ENCODE assay signal across 11 cellular contexts in genomic region chr20:35410613-35411012, GRCh38. TPM values are rescaled to one million over a fixed set of nuclear protein-coding genes. Genes with fewer than 3 reads are reported as not detected.
A peak's percentile ranks its signal among the peaks of the same experiment; 100 is the strongest.
DNase-seq lines count a peak whose midpoint lies in the region; ATAC-seq and TF ChIP-seq lines count a peak whose summit lies in the region.
"Had no signal": no experiment of that assay in that cellular context is flagged by ENCODE, and none has a peak within 500 bp of the region (broad histone marks: within the 10 kb centered on the region; RNA-seq: fewer than 3 reads in every experiment).

No MANE protein-coding gene starts in this region.

- H3K27ac ChIP-seq in AG04450 (ENCODE audit: low read depth, low read length) (no peak overlapping the region), mesenchymal stem cell (ENCODE audit: low read length, poor library complexity, severe bottlenecking) (no peak overlapping the region)

- no peaks in the 10 kb centered on the region for H3K27me3 ChIP-seq in AG04450 (ENCODE audit: control insufficient read depth, insufficient read depth, low read length)
- no peaks in the 10 kb centered on the region for H3K27me3 ChIP-seq in adipocyte (replicated peaks; ENCODE audit: control insufficient read depth, insufficient read depth, low read length)
- no peaks in the 10 kb centered on the region for H3K27me3 ChIP-seq in mesenchymal stem cell (ENCODE audit: control insufficient read depth in 1 of 2, insufficient read depth in 1 of 2, low read length in 2 of 2)

- peaks cover 1% of the 10 kb centered on the region for H3K79me1 ChIP-seq in mesenchymal stem cell (replicated peaks; ENCODE audit: low read length, poor library complexity, severe bottlenecking)

- WGBS in mesenchymal stem cell, result 88% methylated on average over 3 of the region's 6 CpGs

- H2AFZ ChIP-seq in mesenchymal stem cell (ENCODE audit: low read depth, low read length), result no peak overlapping the region

- H3K23ac ChIP-seq in mesenchymal stem cell (ENCODE audit: low read length in 2 of 2), result no peak overlapping the region

- no peak overlapping the region for H2BK120ac ChIP-seq in mesenchymal stem cell (ENCODE audit: low read depth, low read length)

- H3K4me3 ChIP-seq in AG04450 (ENCODE audit: low read depth, low read length) (peak overlapping the region; percentile 96), adipocyte (ENCODE audit: low read length) (peak overlapping the region; percentile 99), mesenchymal stem cell (ENCODE audit: insufficient read depth in 1 of 2, low read depth in 1 of 2, low read length in 2 of 2) (peak overlapping the region in 1 of 2 experiments; percentile 95)

- no peak overlapping the region for H3K18ac ChIP-seq in mesenchymal stem cell (ENCODE audit: low read depth in 1 of 2, low read length in 2 of 2)

- in situ Hi-C loops in ACHN (cut with HindIII; ENCODE audit: low pct_ligation_motif_present, low pct_unique_long_range_greater_than_20kb, low sequenced_read_pairs), result no loop called here

- H4K91ac ChIP-seq in mesenchymal stem cell (ENCODE audit: low read length), result no peak overlapping the region

- no peak overlapping the region for H2AK5ac ChIP-seq in mesenchymal stem cell (ENCODE audit: low read length, severe bottlenecking)

- H3K4ac ChIP-seq in mesenchymal stem cell (ENCODE audit: low read depth in 1 of 2, low read length in 2 of 2), result no peak overlapping the region

- H3K4me1 ChIP-seq in adipocyte (ENCODE audit: control insufficient read depth, insufficient read depth, low read length) (peaks cover 7% of the 10 kb centered on the region), mesenchymal stem cell (ENCODE audit: control insufficient read depth, insufficient read depth, low read depth, low read length) (peaks cover 6% of the 10 kb centered on the region)

- H2BK15ac ChIP-seq in mesenchymal stem cell (ENCODE audit: low read depth, poor library complexity, severe bottlenecking), result no peak overlapping the region

- CTCF ChIA-PET in AG04450 (lab: Charles Lee), result interaction anchor here (1.0 to 1.4 kb wide), 2 partner anchors 28 to 104 kb away, joined by 3 to 4 read pairs; partner anchors contain the start of gene GDF5
- CTCF ChIA-PET in HEK293T (lab: Yijun Ruan, JAX), result interaction anchor here (0.6 kb wide), 1 partner anchor 29 kb away, joined by 4 read pairs; no protein-coding TSS in a partner anchor

- ATAC-seq in GM21786 (IDR thresholded peaks at IDR 0.05; ENCODE audit: unreplicated experiment) (no peak), HG03354 (IDR thresholded peaks at IDR 0.05; ENCODE audit: poor library complexity, severe bottlenecking, unreplicated experiment) (no peak)
- ATAC-seq: left cardiac atrium, Right ventricle myocardium inferior had no signal

- no peak overlapping the region for H2BK5ac ChIP-seq in mesenchymal stem cell (ENCODE audit: low read depth, low read length, poor library complexity, severe bottlenecking)

- POLR2A ChIA-PET in AG04450 (lab: Yijun Ruan, JAX), result no interaction called here
- POLR2A ChIA-PET in HEK293T (lab: Yijun Ruan, JAX), result no interaction called here

- H3K9ac ChIP-seq in adipocyte (ENCODE audit: low read length) (peak overlapping the region; percentile 95), mesenchymal stem cell (ENCODE audit: low read length) (peak overlapping the region; percentile 94)

- H3K4me2 ChIP-seq in mesenchymal stem cell (ENCODE audit: low read length, poor library complexity, severe bottlenecking), result peak overlapping the region; percentile 41

- no peak for DNase-seq in AG04450 (ENCODE audit: low read depth, low spot score)
- DNase-seq in HEK293T (ENCODE audit: extremely low spot score), result no peak
- no peak for DNase-seq in adipocyte (ENCODE audit: low read depth)
- no peak for DNase-seq in mesenchymal stem cell
- no peak for DNase-seq in ACHN
- no peak for DNase-seq in NCI-H2196 treated with DMSO at 0.1 percent for 48 hours (lab: John Stamatoyannopoulos, UW; ENCODE audit: unreplicated experiment)
- DNase-seq: GF-D8, left cardiac atrium had no signal

- no peak overlapping the region for H3K14ac ChIP-seq in mesenchymal stem cell (ENCODE audit: low read length in 2 of 2)

- H2BK12ac ChIP-seq in mesenchymal stem cell (ENCODE audit: low read length in 2 of 2), result no peak overlapping the region

- H3K36me3 ChIP-seq in adipocyte (ENCODE audit: control insufficient read depth, insufficient read depth, low read length, severe bottlenecking), result peaks cover 34% of the 10 kb centered on the region
- peaks cover 24 to 40% of the 10 kb centered on the region in 2 experiments for H3K36me3 ChIP-seq in mesenchymal stem cell (ENCODE audit: control insufficient read depth in 1 of 2, insufficient read depth in 2 of 2, low read depth in 1 of 2, low read length in 2 of 2)

- H3K9me3 ChIP-seq in AG04450 (ENCODE audit: control insufficient read depth, insufficient read depth, low read length) (no peaks in the 10 kb centered on the region), adipocyte (ENCODE audit: control insufficient read depth, low read length) (peaks cover 4% of the 10 kb centered on the region), mesenchymal stem cell (ENCODE audit: control insufficient read depth, low read length) (peaks cover 7% of the 10 kb centered on the region)

- H4K8ac ChIP-seq in mesenchymal stem cell (ENCODE audit: low read length), result no peak overlapping the region

- TF ChIP-seq CTCF in AG04450 (IDR thresholded peaks at IDR 0.05; ENCODE audit: low read depth, low read length), result no peak

TF ChIP-seq in HEK293T, 16 proteins besides CTCF, POLR2A, EP300 and RAD21:
- TF ChIP-seq PKNOX1 (IDR thresholded peaks at IDR 0.05) (no peak), FOXM1 (IDR thresholded peaks at IDR 0.05; ENCODE audit: borderline replicate concordance) (no peak), SP1 (IDR thresholded peaks at IDR 0.05) (no peak), ZNF384 (IDR thresholded peaks at IDR 0.05) (peak; percentile 56; the same call in 1 of the 2 replicates), L3MBTL2 (conservative IDR thresholded peaks at IDR 0.05) (no peak)

RNA-seq across cellular contexts. Expression of gene UQCC1, which starts 1.2 kb away (rescaled TPM):
- 44.9 and 46.1 TPM in 2 replicates for polyA plus RNA-seq in AG04450 (2011; rRNA removed)
- 32.3 and 34.3 TPM in 2 replicates for polyA minus RNA-seq in AG04450 (2011; rRNA and poly(A)+ RNA removed)
- 22.6 TPM for polyA plus RNA-seq in mesenchymal stem cell (2013, experiment 1 of 2)
- 26.4 TPM for polyA plus RNA-seq in mesenchymal stem cell (2013, experiment 2 of 2)

RNA-seq across cellular contexts. Expression of gene GDF5, which starts 27.4 kb away (rescaled TPM):
- 40.5 and 58.9 TPM in 2 replicates for polyA plus RNA-seq in AG04450 (2011; rRNA removed)
- 49.4 and 65.7 TPM in 2 replicates for polyA minus RNA-seq in AG04450 (2011; rRNA and poly(A)+ RNA removed)
- 0.08 TPM for polyA plus RNA-seq in mesenchymal stem cell (2013, experiment 1 of 2)
- polyA plus RNA-seq in mesenchymal stem cell (2013, experiment 2 of 2), result 0.07 TPM

RNA-seq across cellular contexts. Expression of gene CEP250, which starts 44.8 kb away (rescaled TPM):
- polyA plus RNA-seq in AG04450 (2011; rRNA removed), result 16.8 and 21.3 TPM in 2 replicates
- 21.0 and 26.3 TPM in 2 replicates for polyA minus RNA-seq in AG04450 (2011; rRNA and poly(A)+ RNA removed)
- polyA plus RNA-seq in mesenchymal stem cell (2013, experiment 1 of 2), result 8.5 TPM
- polyA plus RNA-seq in mesenchymal stem cell (2013, experiment 2 of 2), result 8.0 TPM
